28 cellular contexts compared by ENCODE assay signal in genomic region chr2:21067863-21068537, GRCh38. TPM values are rescaled to one million over a fixed set of nuclear protein-coding genes. Genes with fewer than 3 reads are reported as not detected.
DNase-seq lines count a peak whose midpoint lies in the region; ATAC-seq and TF ChIP-seq lines count a peak whose summit lies in the region.
"Had no signal": no experiment of that assay in that cellular context is flagged by ENCODE, and none has a peak within 500 bp of the region (broad histone marks: within the 10 kb centered on the region; RNA-seq: fewer than 3 reads in every experiment).

No MANE protein-coding gene starts in this region.

- H4K5ac ChIP-seq in H9 (ENCODE audit: insufficient read length, low read depth, low read length) = no peak overlapping the region

- TF ChIP-seq CTCF in H9 (conservative IDR thresholded peaks at IDR 0.05) (no peak), endothelial cell (IDR thresholded peaks at IDR 0.05; ENCODE audit: unreplicated experiment) (no peak), neural progenitor cell (IDR thresholded peaks at IDR 0.05) (no peak), osteoblast (IDR thresholded peaks at IDR 0.05; ENCODE audit: extremely low read depth, low read depth, low read length) (no peak)

- no peak overlapping the region for H3K56ac ChIP-seq in H9 (ENCODE audit: insufficient read length, low read depth, low read length)

- no peak overlapping the region for H2BK15ac ChIP-seq in H9 (ENCODE audit: low read depth, low read length)

- H3K4me1 ChIP-seq in H9 (ENCODE audit: insufficient read depth, low read length) = peaks cover 8% of the 10 kb centered on the region; the same call in 1 of the 2 replicates
- H3K4me1 ChIP-seq in neural progenitor cell = peaks cover 21% of the 10 kb centered on the region
- H3K4me1 ChIP-seq in osteoblast (ENCODE audit: insufficient read depth, low read length) = no peaks in the 10 kb centered on the region
- H3K4me1 ChIP-seq: A549, SJSA1 had no signal

- H3K79me1 ChIP-seq in H9 (ENCODE audit: insufficient read depth, low read depth, low read length, poor library complexity, severe bottlenecking) = no peaks in the 10 kb centered on the region

- H4K8ac ChIP-seq in H9 (replicated peaks; ENCODE audit: insufficient read length, low read depth, low read length) = no peak overlapping the region

- H3K4me1 Mint-ChIP-seq in H9 (peaks cover 25 to 31% of the 10 kb centered on the region in 2 experiments), endothelial cell (ENCODE audit: unreplicated experiment) (peaks cover 47% of the 10 kb centered on the region), neural progenitor cell (peaks cover 7% of the 10 kb centered on the region)
- H3K4me1 Mint-ChIP-seq: CD4-positive, alpha-beta memory T cell had no signal

- no peaks in the 10 kb centered on the region for H3K9me3 Mint-ChIP-seq in H9
- no peaks in the 10 kb centered on the region for H3K9me3 Mint-ChIP-seq in endothelial cell (ENCODE audit: unreplicated experiment)
- H3K9me3 Mint-ChIP-seq in neural progenitor cell = no peaks in the 10 kb centered on the region
- H3K9me3 Mint-ChIP-seq: CD4-positive, alpha-beta memory T cell had no signal

- H3K27ac ChIP-seq in H9 (ENCODE audit: insufficient read length, low read depth, low read length) (no peak overlapping the region), neural progenitor cell (no peak overlapping the region), osteoblast (ENCODE audit: low read depth, low read length) (no peak overlapping the region)
- H3K27ac ChIP-seq: A549, SJSA1 had no signal

- H3K27me3 Mint-ChIP-seq in H9 (ENCODE audit: low read depth) (no peaks in the 10 kb centered on the region), endothelial cell (ENCODE audit: unreplicated experiment) (no peaks in the 10 kb centered on the region), neural progenitor cell (ENCODE audit: insufficient read depth, low read depth) (no peaks in the 10 kb centered on the region)

- no peaks in the 10 kb centered on the region for H3K23me2 ChIP-seq in H9 (ENCODE audit: insufficient read length, low read depth, low read length, poor library complexity, severe bottlenecking)

- H3K79me2 ChIP-seq in H9 (ENCODE audit: insufficient read depth, low read length) (no peaks in the 10 kb centered on the region; the same call in 1 of the 2 replicates), neural progenitor cell (ENCODE audit: low read depth) (no peaks in the 10 kb centered on the region), osteoblast (ENCODE audit: insufficient read depth, low read length) (no peaks in the 10 kb centered on the region)

- peak overlapping the region in 1 of 2 experiments; percentile 8; a peak in 3 of 5 replicates for H3K4me3 Mint-ChIP-seq in H9
- H3K4me3 Mint-ChIP-seq in endothelial cell (ENCODE audit: unreplicated experiment) = no peak overlapping the region
- no peak overlapping the region for H3K4me3 Mint-ChIP-seq in neural progenitor cell
- H3K4me3 Mint-ChIP-seq: CD4-positive, alpha-beta memory T cell had no signal

- H3K27ac Mint-ChIP-seq in H9 (peak overlapping the region in 2 of 3 experiments; percentile 28 to 92; a peak in 4 of 7 replicates), endothelial cell (ENCODE audit: unreplicated experiment) (peak overlapping the region; percentile 77), neural progenitor cell (no peak overlapping the region)
- H3K27ac Mint-ChIP-seq: CD4-positive, alpha-beta memory T cell had no signal

- H3K36me3 ChIP-seq in neural progenitor cell (no peaks in the 10 kb centered on the region), osteoblast (ENCODE audit: insufficient read depth, low read length) (no peaks in the 10 kb centered on the region)
- H3K36me3 ChIP-seq: SJSA1 had no signal

- DNase-seq in H9 (no peak), endothelial cell (ENCODE audit: low spot score) (no peak), iPS-NIHi11 (ENCODE audit: low spot score) (peak; percentile 13), neural progenitor cell (ENCODE audit: low spot score) (peak; percentile 40), osteoblast (ENCODE audit: insufficient read length, low spot score, missing footprints) (no peak), D341Med (ENCODE audit: low spot score) (no peak)
- DNase-seq: C1 segment of cervical spinal cord; CD4-positive, alpha-beta memory T cell; COR-L47; DMS 273 treated with DMSO at 0.1 percent for 48 hours; DMS79; EL; GOT3; Kasumi-1; NCI-H1105; NCI-H146; NCI-H2029; NCI-H446 treated with DMSO at 0.1 percent for 48 hours; NCI-H526 treated with DMSO at 0.1 percent for 48 hours; Right ventricle myocardium superior; RPMI8226 had no signal

- no peaks in the 10 kb centered on the region for H3F3A ChIP-seq in neural progenitor cell (ENCODE audit: low read depth)

- H3K4me2 ChIP-seq in H9 (ENCODE audit: insufficient read depth, insufficient read length, low read length) = no peak overlapping the region
- peak overlapping the region; percentile 40 for H3K4me2 ChIP-seq in neural progenitor cell
- no peak overlapping the region for H3K4me2 ChIP-seq in osteoblast (ENCODE audit: insufficient read depth, low read length)
- H3K4me2 ChIP-seq: A549 had no signal

- H3K18ac ChIP-seq in H9 (ENCODE audit: insufficient read length, low read depth, low read length) = no peak overlapping the region

- H3K14ac ChIP-seq in H9 (ENCODE audit: insufficient read depth, low read length) = no peak overlapping the region

- H3K23ac ChIP-seq in H9 (ENCODE audit: insufficient read length, low read depth, low read length) = no peak overlapping the region

- no peak overlapping the region for H3K4ac ChIP-seq in H9 (ENCODE audit: low read depth, low read length)

- H3K27me3 ChIP-seq in H9 (ENCODE audit: insufficient read depth, low read length) (no peaks in the 10 kb centered on the region), neural progenitor cell (no peaks in the 10 kb centered on the region), osteoblast (ENCODE audit: insufficient read depth, low read length) (no peaks in the 10 kb centered on the region)
- H3K27me3 ChIP-seq: SJSA1 had no signal

- ATAC-seq in HG02885 (IDR thresholded peaks at IDR 0.05; ENCODE audit: poor library complexity, unreplicated experiment) (no peak), GM19328 (IDR thresholded peaks at IDR 0.05; ENCODE audit: unreplicated experiment) (no peak)
- ATAC-seq: A549, K562 had no signal

- no peaks in the 10 kb centered on the region for H4K20me1 ChIP-seq in H9 (ENCODE audit: control insufficient read depth, insufficient read depth, insufficient read length)
- no peaks in the 10 kb centered on the region for H4K20me1 ChIP-seq in neural progenitor cell (ENCODE audit: low read depth)
- H4K20me1 ChIP-seq in osteoblast (ENCODE audit: insufficient read depth, low read length) = no peaks in the 10 kb centered on the region

- WGBS in H9 (ENCODE audit: extremely low coverage, insufficient read length, low lambda C conversion rate) = no CpG with 5 or more reads among the region's 1 CpG

- H4K91ac ChIP-seq in H9 (ENCODE audit: insufficient read length, low read depth, low read length) = no peak overlapping the region

- no peak overlapping the region for H2BK20ac ChIP-seq in H9 (ENCODE audit: low read depth, low read length, poor library complexity, severe bottlenecking)

- H3K36me3 Mint-ChIP-seq in H9 (ENCODE audit: insufficient read depth in 1 of 3, low read depth in 3 of 3) (no peaks in the 10 kb centered on the region), endothelial cell (ENCODE audit: low read depth, unreplicated experiment) (no peaks in the 10 kb centered on the region), neural progenitor cell (no peaks in the 10 kb centered on the region)
- H3K36me3 Mint-ChIP-seq: CD4-positive, alpha-beta memory T cell had no signal

- H2BK120ac ChIP-seq in H9 (ENCODE audit: low read depth, low read length, poor library complexity, severe bottlenecking) = no peak overlapping the region

- H2AFZ ChIP-seq in H9 (ENCODE audit: low read length) = no peak overlapping the region
- H2AFZ ChIP-seq in neural progenitor cell (replicated peaks) = no peak overlapping the region
- no peak overlapping the region for H2AFZ ChIP-seq in osteoblast (ENCODE audit: low read length)

- no peak overlapping the region for H2BK12ac ChIP-seq in H9 (ENCODE audit: insufficient read length, low read depth, low read length)

- no peak overlapping the region for H3K4me3 ChIP-seq in neural progenitor cell
- H3K4me3 ChIP-seq in osteoblast (ENCODE audit: insufficient read depth, low read length) = no peak overlapping the region
- H3K4me3 ChIP-seq: A549, K562, SJSA1 had no signal

- no peak overlapping the region for H2BK5ac ChIP-seq in H9 (ENCODE audit: insufficient read length, low read length)

- H3K9me3 ChIP-seq in H9 (ENCODE audit: control insufficient read depth, low read depth, low read length) (no peaks in the 10 kb centered on the region), neural progenitor cell (ENCODE audit: low read depth) (no peaks in the 10 kb centered on the region), osteoblast (ENCODE audit: low read depth, low read length) (no peaks in the 10 kb centered on the region)
- H3K9me3 ChIP-seq: A549, SJSA1 had no signal

- no peak overlapping the region for H3K9ac ChIP-seq in H9 (ENCODE audit: extremely low read depth, insufficient read length, low read length)
- no peak overlapping the region for H3K9ac ChIP-seq in neural progenitor cell

- no peak overlapping the region for H2AK5ac ChIP-seq in H9 (ENCODE audit: insufficient read length, low read length)

- no peak overlapping the region for H3T11ph ChIP-seq in H9 (ENCODE audit: low read length)

RNA-seq across cellular contexts. Expression of gene APOB, which starts 24.1 kb away (rescaled TPM):
- 0.26 TPM in 2 replicates for total RNA-seq in H9 (2021)
- total RNA-seq in endothelial cell (ENCODE audit: unreplicated experiment) = 15.9 TPM
- total RNA-seq in neural progenitor cell (ENCODE audit: low replicate concordance) = 0.34 and 0.47 TPM in 2 replicates
- under 0.01 TPM in 2 replicates for total RNA-seq in osteoblast
- total RNA-seq: CD4-positive, alpha-beta memory T cell; HT-29; M059J; SJSA1 had no signal

RNA-seq across cellular contexts. Expression of gene TDRD15, which starts 55.8 kb away (rescaled TPM):
- total RNA-seq in H9 (2021) (not detected in 2 replicates), endothelial cell (ENCODE audit: unreplicated experiment) (0.05 TPM), neural progenitor cell (ENCODE audit: low replicate concordance) (not detected in 2 replicates), osteoblast (not detected in 2 replicates)
- total RNA-seq: HT-29, M059J, Right ventricle myocardium superior, SJSA1 had no signal

Comparison
In these comparisons a context has a peak if more than half of its experiments do, and no peak if none do; other contexts are left out.
1. DNase-seq: peak in iPS-NIHi11 (single experiment) and neural progenitor cell (single experiment); none in H9 (single experiment), endothelial cell (single experiment), osteoblast (single experiment) and D341Med (single experiment).
2. RNA of gene APOB, which starts 24.1 kb away (total RNA-seq): 15.9 TPM in endothelial cell (single experiment); 0.34 to 0.47 TPM in neural progenitor cell, 0.26 TPM in H9 and under 0.01 TPM in osteoblast; every median in the first group is over 10 times any median in the second.